ENCODE assay signal across 28 cellular contexts in the genomic region with DNA sequence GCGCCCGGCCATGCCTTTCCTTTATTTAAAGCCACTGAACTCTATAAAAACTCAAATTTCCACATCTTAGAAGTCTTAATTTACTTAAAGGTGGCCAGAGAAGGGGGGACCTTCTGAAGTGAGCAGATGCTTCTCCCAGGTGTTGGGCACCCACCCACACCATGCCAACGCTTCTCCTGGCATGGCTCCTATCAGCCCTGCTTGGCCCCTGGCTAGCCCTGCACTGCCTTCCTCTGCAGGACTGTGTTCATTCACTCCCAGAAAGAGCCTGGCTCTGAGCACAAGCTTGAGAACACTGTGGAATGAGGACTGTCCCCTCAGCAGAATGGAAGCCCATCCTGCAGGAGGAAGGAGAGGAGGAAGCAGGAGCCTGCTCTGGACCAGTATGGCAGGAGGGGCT. TPM values are rescaled to one million over a fixed set of nuclear protein-coding genes. Genes with fewer than 3 reads are reported as not detected.
DNase-seq lines count a peak whose midpoint lies in the region; ATAC-seq and TF ChIP-seq lines count a peak whose summit lies in the region.
"Had no signal": no experiment of that assay in that cellular context is flagged by ENCODE, and none has a peak within 500 bp of the region (broad histone marks: within the 10 kb centered on the region; RNA-seq: fewer than 3 reads in every experiment).

No MANE protein-coding gene starts in this region.

- WGBS in spleen, 5 donors, result 92 to 98% (median 94%) methylated on average over 3 of the region's 3 CpGs
- WGBS in thyroid gland, 2 donors, result 94 to 100% methylated on average over 3 of the region's 3 CpGs

- peak overlapping the region; percentile 31 for H3K27ac ChIP-seq in layer of hippocampus (ENCODE audit: low read depth, low read length)
- H3K27ac ChIP-seq in spleen, result peak overlapping the region in 7 of 8 donors; percentile 79 to 95 (median 89)
- H3K27ac ChIP-seq in thyroid gland, result no peak overlapping the region
- H3K27ac ChIP-seq: foreskin keratinocyte, hepatocyte, tibial artery had no signal

- H3K36me3 ChIP-seq in spleen (peaks cover 4 to 65% (median 36%) of the 10 kb centered on the region in 6 donors), BE2C (peaks cover 18% of the 10 kb centered on the region), thyroid gland (peaks cover 20 to 29% of the 10 kb centered on the region in 2 donors)

- DNase-seq in CD14-positive monocyte (ENCODE audit: low spot score) (no peak), activated B cell treated with CpG ODN at 0.5 μM for 24 hours (no peak), spleen (no peak), BE2C (no peak), ecto neural progenitor cell (ENCODE audit: low spot score) (no peak), thyroid gland (no peak), NCI-H1417 (lab: John Stamatoyannopoulos, UW) (no peak)
- DNase-seq: activated CD4-positive, alpha-beta memory T cell treated with anti-CD3 and anti-CD28 coated beads for 36 hours; activated effector memory CD4-positive, alpha-beta T cell treated with anti-CD3 and anti-CD28 coated beads, Interleukin-2, amount 50 U/mL, for 16 hours; activated naive CD8-positive, alpha-beta T cell treated with anti-CD3 and anti-CD28 coated beads, Interleukin-2, amount 50 U/mL, for 24 hours; effector memory CD4-positive, alpha-beta T cell; foreskin keratinocyte; KBM-7; MM.1S; NCI-H146; NCI-H510A; nucleus accumbens; PC-3; SIG-M5; stimulated activated CD4-positive, alpha-beta T cell treated with anti-CD3 and anti-CD28 coated beads, Interleukin-2, amount 100 ng/mL, for 48 hours; stimulated activated naive CD4-positive, alpha-beta T cell; SW 1271; tibial artery had no signal

- H3K4me3 ChIP-seq in spleen, result peak overlapping the region in 1 of 8 donors; percentile 54
- no peak overlapping the region for H3K4me3 ChIP-seq in BE2C (ENCODE audit: low read depth, low read length)
- H3K4me3 ChIP-seq in thyroid gland (replicated peaks in 1 of 3), result no peak overlapping the region
- H3K4me3 ChIP-seq: hepatocyte, lung, tibial artery had no signal

- CTCF ChIA-PET in activated B cell treated with CpG ODN at 0.5 μM for 24 hours (lab: Charles Lee), result interaction anchor here (1.7 kb wide), 1 partner anchor 142 kb away, joined by 4 read pairs; no protein-coding TSS in a partner anchor

- H3K4me1 ChIP-seq in spleen (peaks cover 21 to 95% (median 81%) of the 10 kb centered on the region in 6 donors), BE2C (no peaks in the 10 kb centered on the region), thyroid gland (peaks cover 4 to 17% of the 10 kb centered on the region in 2 donors)
- H3K4me1 ChIP-seq: foreskin keratinocyte had no signal

- TF ChIP-seq CTCF in CD14-positive monocyte (IDR thresholded peaks at IDR 0.05), result no peak
- no peak for TF ChIP-seq CTCF in activated B cell treated with CpG ODN at 0.5 μM for 24 hours (IDR thresholded peaks at IDR 0.05)
- TF ChIP-seq CTCF in spleen (IDR thresholded peaks at IDR 0.05 in 8 of 11, conservative IDR thresholded peaks at IDR 0.05 in 3 of 11), result no peak
- TF ChIP-seq CTCF in BE2C (IDR thresholded peaks at IDR 0.05; ENCODE audit: low read depth, low read length), result no peak
- no peak for TF ChIP-seq CTCF in thyroid gland (IDR thresholded peaks at IDR 0.05)

- H3K9me3 Mint-ChIP-seq in CD14-positive monocyte, result peaks cover 0 to 1% (median 0%) of the 10 kb centered on the region in 7 donors
- H3K9me3 Mint-ChIP-seq in activated B cell treated with CpG ODN at 0.5 μM for 24 hours, result no peaks in the 10 kb centered on the region
- H3K9me3 Mint-ChIP-seq: activated CD4-positive, alpha-beta memory T cell treated with anti-CD3 and anti-CD28 coated beads for 36 hours; activated naive CD8-positive, alpha-beta T cell treated with anti-CD3 and anti-CD28 coated beads, Interleukin-2, amount 50 U/mL, for 24 hours; WTC11 had no signal

- H3K36me3 Mint-ChIP-seq in CD14-positive monocyte (peaks cover 26 to 42% of the 10 kb centered on the region in 2 donors), activated B cell treated with CpG ODN at 0.5 μM for 24 hours (ENCODE audit: low read depth) (peaks cover 35% of the 10 kb centered on the region)

- H3K9me3 ChIP-seq in spleen (no peaks in the 10 kb centered on the region), BE2C (no peaks in the 10 kb centered on the region), thyroid gland (no peaks in the 10 kb centered on the region)
- H3K9me3 ChIP-seq: tibial artery had no signal

- H3K27me3 ChIP-seq in layer of hippocampus (ENCODE audit: control insufficient read depth, insufficient read depth, low read length), result no peaks in the 10 kb centered on the region
- H3K27me3 ChIP-seq in spleen (replicated peaks in 1 of 7), result no peaks in the 10 kb centered on the region
- no peaks in the 10 kb centered on the region for H3K27me3 ChIP-seq in BE2C
- H3K27me3 ChIP-seq in thyroid gland, result no peaks in the 10 kb centered on the region
- H3K27me3 ChIP-seq: foreskin keratinocyte, hepatocyte, tibial artery had no signal

- no peak overlapping the region for H3K4me3 Mint-ChIP-seq in CD14-positive monocyte
- no peak overlapping the region for H3K4me3 Mint-ChIP-seq in activated B cell treated with CpG ODN at 0.5 μM for 24 hours
- H3K4me3 Mint-ChIP-seq: activated CD4-positive, alpha-beta memory T cell treated with anti-CD3 and anti-CD28 coated beads for 36 hours; activated naive CD8-positive, alpha-beta T cell treated with anti-CD3 and anti-CD28 coated beads, Interleukin-2, amount 50 U/mL, for 24 hours; WTC11 had no signal

- peak overlapping the region; percentile 92 to 99 (median 98) for H3K27ac Mint-ChIP-seq in CD14-positive monocyte
- peak overlapping the region; percentile 75 for H3K27ac Mint-ChIP-seq in activated B cell treated with CpG ODN at 0.5 μM for 24 hours
- H3K27ac Mint-ChIP-seq: activated CD4-positive, alpha-beta memory T cell treated with anti-CD3 and anti-CD28 coated beads for 36 hours; activated naive CD8-positive, alpha-beta T cell treated with anti-CD3 and anti-CD28 coated beads, Interleukin-2, amount 50 U/mL, for 24 hours; WTC11 had no signal

- no peak for TF ChIP-seq POLR2A in spleen (IDR thresholded peaks at IDR 0.05)
- no peak for TF ChIP-seq POLR2A in thyroid gland (IDR thresholded peaks at IDR 0.05)

- no peak for ATAC-seq in activated B cell treated with CpG ODN at 0.5 μM for 24 hours (ENCODE audit: low read depth)
- ATAC-seq: activated naive CD8-positive, alpha-beta T cell treated with anti-CD3 and anti-CD28 coated beads, Interleukin-2, amount 50 U/mL, for 24 hours; esophagus mucosa; foreskin keratinocyte; PC-3; WTC11 had no signal

- POLR2A ChIA-PET in activated B cell treated with CpG ODN at 0.5 μM for 24 hours (lab: Charles Lee), result no interaction called here

- H3K4me1 Mint-ChIP-seq in CD14-positive monocyte (peaks cover 91% of the 10 kb centered on the region), activated B cell treated with CpG ODN at 0.5 μM for 24 hours (peaks cover 90% of the 10 kb centered on the region)

- intact Hi-C loops in CD14-positive monocyte (cut with micrococcal nuclease), result loop anchor here in 1 of 2 donors (5.0 kb wide), 1 partner anchor 86 kb away; no protein-coding TSS in a partner anchor
- intact Hi-C loops in activated B cell treated with CpG ODN at 0.5 μM for 24 hours (cut with micrococcal nuclease), result no loop called here
- intact Hi-C loops in spleen (cut with DNase I; ENCODE audit: low total_unique reads), result no loop called here
- intact Hi-C loops in thyroid gland (cut with DNase I), result no loop called here

- H3K27me3 Mint-ChIP-seq in CD14-positive monocyte (ENCODE audit: low read depth in 3 of 3) (peaks cover 0 to 2% (median 0%) of the 10 kb centered on the region in 3 donors), activated B cell treated with CpG ODN at 0.5 μM for 24 hours (no peaks in the 10 kb centered on the region)
- H3K27me3 Mint-ChIP-seq: activated CD4-positive, alpha-beta memory T cell treated with anti-CD3 and anti-CD28 coated beads for 36 hours; activated naive CD8-positive, alpha-beta T cell treated with anti-CD3 and anti-CD28 coated beads, Interleukin-2, amount 50 U/mL, for 24 hours had no signal

RNA-seq across cellular contexts. Expression of a gene that starts 34.6 kb away (rescaled TPM):
- polyA plus RNA-seq in CD14-positive monocyte (10 to 100 TPM; 34.8 to 38.7 TPM), spleen (10 to 100 TPM; 15.0 to 23.6 (median 15.6) TPM)
- total RNA-seq in activated B cell treated with CpG ODN at 0.5 μM for 24 hours (35.2 and 37.3 TPM in 2 replicates), spleen (10 to 100 TPM; 30.9 to 46.8 (median 40.8) TPM), thyroid gland (100 to 1,000 TPM in 2 of 4 donors, 10 to 100 TPM in 2; 82.3 to 106 (median 94.2) TPM)
- polyA plus RNA-seq in BE2C (2012; ENCODE audit: insufficient read depth, insufficient read length, low read depth), result 14.9 TPM

Comparison
In these comparisons a context has a peak if more than half of its experiments do, and no peak if none do; other contexts are left out.
1. H3K27ac ChIP-seq: peak in layer of hippocampus (single experiment) and spleen (7 of 8); none in thyroid gland (0 of 3).